14 cellular contexts compared by ENCODE assay signal in genomic region chr1:98030483-98030882, GRCh38.
DNase-seq lines count a peak whose midpoint lies in the region; ATAC-seq, FAIRE-seq and TF ChIP-seq lines count a peak whose summit lies in the region.
"Had no signal": no experiment of that assay in that cellular context is flagged by ENCODE, and none has a peak within 500 bp of the region (broad histone marks: within the 10 kb centered on the region; RNA-seq: fewer than 3 reads in every experiment).

No MANE protein-coding gene starts in this region.

- no peak for TF ChIP-seq POLR2A in A549 (IDR thresholded peaks at IDR 0.05; ENCODE audit: low read length)

- no peak for FAIRE-seq in A549 (lab: Jason Lieb, UNC)

- DNase-seq in A549 (ENCODE audit: low read depth in 1 of 2, low spot score in 1 of 2) (peak in 1 of 2 experiments; percentile 66), HCEC 1CT (peak; percentile 91), SK-N-SH (no peak), fibroblast of pulmonary artery (ENCODE audit: low read depth) (peak; percentile 49), NCI-H2196 treated with DMSO at 0.1 percent for 48 hours (lab: John Stamatoyannopoulos, UW; ENCODE audit: unreplicated experiment) (no peak), OCI-M2 (lab: John Stamatoyannopoulos, UW; ENCODE audit: unreplicated experiment) (no peak)
- DNase-seq: activated gamma-delta T cell, body of pancreas, NCI-H1694, NCI-H510A treated with DMSO at 0.1 percent for 48 hours had no signal

- peaks cover 93% of the 10 kb centered on the region for H3K79me2 ChIP-seq in SK-N-SH (ENCODE audit: insufficient read depth)

- H3K4me3 ChIP-seq in A549 (peak overlapping the region; percentile 42; the same call in 2 of the 3 replicates), SK-N-SH (ENCODE audit: low read depth in 2 of 2, low read length in 1 of 2) (peak overlapping the region; percentile 27 to 31; a peak in 2 of 4 replicates), fibroblast of pulmonary artery (replicated peaks; ENCODE audit: low read depth, low read length) (no peak overlapping the region)
- H3K4me3 ChIP-seq: body of pancreas, lung had no signal

- peak overlapping the region; percentile 85 to 89 for H3K27ac ChIP-seq in A549
- H3K27ac ChIP-seq in SK-N-SH (ENCODE audit: low read depth in 2 of 2, low read length in 1 of 2), result peak overlapping the region; percentile 79 to 93
- H3K27ac ChIP-seq: body of pancreas had no signal

- no peak for TF ChIP-seq CTCF in A549 (IDR thresholded peaks at IDR 0.05)
- TF ChIP-seq CTCF in SK-N-SH (IDR thresholded peaks at IDR 0.05), result no peak
- TF ChIP-seq CTCF in fibroblast of pulmonary artery (IDR thresholded peaks at IDR 0.05; ENCODE audit: low read length, missing control alignments), result no peak

- H3K27me3 ChIP-seq in SK-N-SH (ENCODE audit: insufficient read depth), result no peaks in the 10 kb centered on the region
- H3K27me3 ChIP-seq: body of pancreas had no signal

- peaks cover 56% of the 10 kb centered on the region for H3K4me1 ChIP-seq in A549
- H3K4me1 ChIP-seq in SK-N-SH (ENCODE audit: control insufficient read depth in 1 of 2, insufficient read depth in 2 of 2, low read depth in 1 of 2, low read length in 1 of 2), result peaks cover 13 to 18% of the 10 kb centered on the region in 2 experiments; a peak in 3 of 4 replicates
- H3K4me1 ChIP-seq: body of pancreas had no signal

- no peak for TF ChIP-seq EP300 in A549 (IDR thresholded peaks at IDR 0.05)
- TF ChIP-seq EP300 in SK-N-SH (IDR thresholded peaks at IDR 0.05; ENCODE audit: borderline replicate concordance in 1 of 2, low read depth in 1 of 2, low read length in 1 of 2), result peak in 1 of 2 experiments; percentile 85; a peak in 2 of 4 replicates

- peaks cover 52% of the 10 kb centered on the region for H3F3A ChIP-seq in SK-N-SH (replicated peaks; ENCODE audit: insufficient read depth)

- H3K9ac ChIP-seq in SK-N-SH, result peak overlapping the region; percentile 79

- H4K20me1 ChIP-seq in SK-N-SH (ENCODE audit: insufficient read depth), result no peaks in the 10 kb centered on the region

- no peaks in the 10 kb centered on the region for H3K9me3 ChIP-seq in A549
- H3K9me3 ChIP-seq in SK-N-SH, result no peaks in the 10 kb centered on the region
- H3K9me3 ChIP-seq: body of pancreas had no signal

- CTCF ChIA-PET in A549 (lab: Yijun Ruan, JAX) (no interaction called here), SK-N-SH (lab: Yijun Ruan, JAX) (no interaction called here)

- POLR2A ChIA-PET in A549 (lab: Yijun Ruan, JAX), result interaction anchor here (0.9 kb wide), 1 partner anchor 124 kb away, joined by 3 read pairs; no protein-coding TSS in a partner anchor
- POLR2A ChIA-PET in SK-N-SH (lab: Yijun Ruan, JAX), result no interaction called here

- H2AFZ ChIP-seq in SK-N-SH (ENCODE audit: low read depth), result peak overlapping the region; percentile 2; the same call in 1 of the 2 replicates

- peak overlapping the region; percentile 97 for H3K4me2 ChIP-seq in A549
- H3K4me2 ChIP-seq in SK-N-SH, result peak overlapping the region; percentile 68

- H3K9me2 ChIP-seq in SK-N-SH, result no peaks in the 10 kb centered on the region

- H3K36me3 ChIP-seq in SK-N-SH (replicated peaks in 1 of 2; ENCODE audit: control insufficient read depth in 1 of 2, insufficient read depth in 2 of 2, low read length in 1 of 2), result peaks cover 0 to 9% of the 10 kb centered on the region in 2 experiments

- ATAC-seq in A549 (peak in 1 of 2 experiments; percentile 69; a peak in 3 of 6 replicates), HG02973 (IDR thresholded peaks at IDR 0.05; ENCODE audit: unreplicated experiment) (no peak), HG03457 (IDR thresholded peaks at IDR 0.05; ENCODE audit: unreplicated experiment) (no peak)
- ATAC-seq: body of pancreas; natural killer cell treated with Interleukin-12 subunit alpha and Interleukin-12 subunit beta and Interleukin-15 and Interleukin-18, amount 100 ng/mL, for 72 hours had no signal

- TF ChIP-seq RAD21 in A549 (conservative IDR thresholded peaks at IDR 0.05 in 1 of 2, IDR thresholded peaks at IDR 0.05 in 1 of 2) (no peak), SK-N-SH (IDR thresholded peaks at IDR 0.05; ENCODE audit: low read length) (no peak)

TF ChIP-seq in A549, 52 proteins besides CTCF, POLR2A, EP300 and RAD21:
- TF ChIP-seq MAX (IDR thresholded peaks at IDR 0.05) (no peak; the same call in 1 of the 2 replicates), E2F6 (IDR thresholded peaks at IDR 0.05; ENCODE audit: borderline replicate concordance, low read depth) (no peak), GATA3 (IDR thresholded peaks at IDR 0.05; ENCODE audit: borderline replicate concordance) (peak; percentile 69; the same call in 1 of the 2 replicates)

TF ChIP-seq in SK-N-SH, 30 proteins besides CTCF, POLR2A, EP300 and RAD21:
- TF ChIP-seq GABPA (IDR thresholded peaks at IDR 0.05; ENCODE audit: low read depth) (no peak), EZH2phosphoT487 (IDR thresholded peaks at IDR 0.05; ENCODE audit: borderline replicate concordance, low read depth) (no peak), MEF2A (IDR thresholded peaks at IDR 0.05; ENCODE audit: borderline replicate concordance, low read depth) (peak; percentile 98), SMC3 (IDR thresholded peaks at IDR 0.05; ENCODE audit: low read depth, low read length) (no peak), NFIC (IDR thresholded peaks at IDR 0.05; ENCODE audit: borderline replicate concordance) (peak; percentile 30; the same call in 1 of the 2 replicates), TEAD4 (IDR thresholded peaks at IDR 0.05; ENCODE audit: borderline replicate concordance, insufficient read depth) (peak; percentile 73), RXRA (IDR thresholded peaks at IDR 0.05; ENCODE audit: borderline replicate concordance, low read depth) (peak; percentile 64; the same call in 1 of the 2 replicates), TCF12 (IDR thresholded peaks at IDR 0.05) (peak; percentile 82), SIN3A (IDR thresholded peaks at IDR 0.05; ENCODE audit: borderline replicate concordance, low read depth, low read length) (no peak), FOXM1 (IDR thresholded peaks at IDR 0.05; ENCODE audit: low read depth) (peak; percentile 45; the same call in 1 of the 2 replicates), JUND (IDR thresholded peaks at IDR 0.05) (peak; percentile 73), GATA2 (CRISPR knock-in tag; IDR thresholded peaks at IDR 0.05) (no peak), CHD2 (IDR thresholded peaks at IDR 0.05; ENCODE audit: low read length, partially characterized antibody) (no peak), FOSL2 (IDR thresholded peaks at IDR 0.05; ENCODE audit: borderline replicate concordance, low read depth) (peak; percentile 50; the same call in 1 of the 2 replicates), POLR2AphosphoS5 (IDR thresholded peaks at IDR 0.05; ENCODE audit: low read depth, low read length) (peak; percentile 54; the same call in 1 of the 2 replicates), RCOR1 (IDR thresholded peaks at IDR 0.05; ENCODE audit: low read length) (no peak), FOXJ3 (CRISPR knock-in tag; IDR thresholded peaks at IDR 0.05) (no peak), IRF3 (IDR thresholded peaks at IDR 0.05; ENCODE audit: low read depth, low read length) (0 out of 2 replicates have a peak, but pooled peaks have one; percentile 6)
- TF ChIP-seq, protein P1, sequence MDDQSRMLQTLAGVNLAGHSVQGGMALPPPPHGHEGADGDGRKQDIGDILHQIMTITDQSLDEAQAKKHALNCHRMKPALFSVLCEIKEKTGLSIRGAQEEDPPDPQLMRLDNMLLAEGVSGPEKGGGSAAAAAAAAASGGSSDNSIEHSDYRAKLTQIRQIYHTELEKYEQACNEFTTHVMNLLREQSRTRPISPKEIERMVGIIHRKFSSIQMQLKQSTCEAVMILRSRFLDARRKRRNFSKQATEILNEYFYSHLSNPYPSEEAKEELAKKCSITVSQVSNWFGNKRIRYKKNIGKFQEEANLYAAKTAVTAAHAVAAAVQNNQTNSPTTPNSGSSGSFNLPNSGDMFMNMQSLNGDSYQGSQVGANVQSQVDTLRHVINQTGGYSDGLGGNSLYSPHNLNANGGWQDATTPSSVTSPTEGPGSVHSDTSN (IDR thresholded peaks at IDR 0.05), result peak; percentile 93
TF ChIP-seq in SK-N-SH: peak in this region for 11.

Comparison
In these comparisons a context has a peak if more than half of its experiments do, and no peak if none do; other contexts are left out.
1. DNase-seq: peak in HCEC 1CT (single experiment) and fibroblast of pulmonary artery (single experiment); none in SK-N-SH (single experiment), NCI-H2196 treated with DMSO at 0.1 percent for 48 hours (single experiment) and OCI-M2 (single experiment).